22 cellular contexts compared by ENCODE assay signal in the genomic region with DNA sequence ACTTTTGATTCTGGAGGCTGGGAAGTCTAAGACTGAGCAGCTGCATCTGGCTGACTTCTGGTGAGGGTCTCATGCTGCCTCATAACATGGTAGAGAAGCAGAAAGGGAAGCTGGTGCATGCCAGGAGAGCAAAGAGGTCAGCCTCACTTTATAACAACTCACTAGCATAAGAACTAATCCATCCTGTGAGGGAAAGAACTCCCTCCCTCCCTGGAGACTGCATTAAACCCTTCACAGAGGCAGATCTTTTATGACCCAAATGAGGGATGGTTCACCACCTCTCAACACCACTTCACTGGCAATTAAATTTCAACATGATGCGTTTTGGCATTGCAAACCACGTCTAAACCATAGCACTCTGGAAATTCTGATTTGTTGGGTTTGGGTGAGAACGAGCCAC.
"Had no signal": no experiment of that assay in that cellular context is flagged by ENCODE, and none has a peak within 500 bp of the region (broad histone marks: within the 10 kb centered on the region; RNA-seq: fewer than 3 reads in every experiment).

No MANE protein-coding gene starts in this region.

- H3K27ac ChIP-seq: body of pancreas, colonic mucosa, gastroesophageal sphincter, heart right ventricle, right atrium auricular region, tibial nerve, vagina had no signal

- H3K9me3 ChIP-seq: body of pancreas, colonic mucosa, gastroesophageal sphincter, heart right ventricle, right atrium auricular region, tibial nerve, vagina had no signal

- H3K4me1 ChIP-seq: colonic mucosa, gastroesophageal sphincter, heart right ventricle, right atrium auricular region, tibial nerve, vagina had no signal

- ATAC-seq: activated CD8-positive, alpha-beta T cell treated with anti-CD3 and anti-CD28 coated beads, Interleukin-2, amount 10 ng/mL, durations not matched to agents 7 days and 5 days; activated naive CD4-positive, alpha-beta T cell treated with anti-CD3 and anti-CD28 coated beads, Interleukin-2, amount 50 U/mL, for 72 hours; body of pancreas; gastroesophageal sphincter; heart right ventricle; left lobe of liver; stimulated activated naive B cell treated with anti-CD40 and anti-IgM and Interleukin-4, amounts not matched to agents 10 μg/mL and 1 μg/mL and 100 μg/mL, for 72 hours had no signal

- H3K27me3 ChIP-seq: body of pancreas, colonic mucosa, gastroesophageal sphincter, heart right ventricle, right atrium auricular region, tibial nerve, vagina had no signal

- DNase-seq: activated CD4-positive, alpha-beta T cell treated with anti-CD3 and anti-CD28 coated beads for 4 hours; activated CD8-positive, alpha-beta memory T cell treated with anti-CD3 and anti-CD28 coated beads, Interleukin-2, amount 50 U/mL, for 4 hours; activated CD8-positive, alpha-beta T cell treated with anti-CD3 and anti-CD28 coated beads, Interleukin-2, amount 10 ng/mL, durations not matched to agents 7 days and 5 days; activated effector memory CD4-positive, alpha-beta T cell treated with anti-CD3 and anti-CD28 coated beads, Interleukin-2, amount 50 U/mL, for 16 hours; activated T-cell treated with anti-CD3 and anti-CD28 coated beads, Interleukin-2, amount 50 U/mL, for 48 hours; amygdala; body of pancreas; caudate nucleus; colonic mucosa; heart right ventricle; islet precursor cell; naive B cell; nucleus accumbens; stimulated activated CD4-positive, alpha-beta T cell treated with anti-CD3 and anti-CD28 coated beads, Interleukin-15, amount 100 ng/mL, for 24 hours; stimulated activated CD4-positive, alpha-beta T cell treated with anti-CD3 and anti-CD28 coated beads, Interleukin-4, amount 100 ng/mL, for 1 hour; stimulated activated naive B cell treated with anti-CD40 and anti-IgM and Interleukin-4, amounts not matched to agents 10 μg/mL and 1 μg/mL and 100 μg/mL, for 72 hours had no signal

- H3K27me3 Mint-ChIP-seq: naive B cell; stimulated activated naive B cell treated with anti-CD40 and anti-IgM and Interleukin-4, amounts not matched to agents 10 μg/mL and 1 μg/mL and 100 μg/mL, for 72 hours had no signal

- H3K27ac Mint-ChIP-seq: activated CD8-positive, alpha-beta T cell treated with anti-CD3 and anti-CD28 coated beads, Interleukin-2, amount 10 ng/mL, durations not matched to agents 7 days and 5 days; activated naive CD4-positive, alpha-beta T cell treated with anti-CD3 and anti-CD28 coated beads, Interleukin-2, amount 50 U/mL, for 72 hours; naive B cell; stimulated activated naive B cell treated with anti-CD40 and anti-IgM and Interleukin-4, amounts not matched to agents 10 μg/mL and 1 μg/mL and 100 μg/mL, for 72 hours had no signal

- H3K4me3 ChIP-seq: body of pancreas, colonic mucosa, gastroesophageal sphincter, heart right ventricle, right atrium auricular region, tibial nerve, vagina had no signal

- H3K4me1 Mint-ChIP-seq: naive B cell; stimulated activated naive B cell treated with anti-CD40 and anti-IgM and Interleukin-4, amounts not matched to agents 10 μg/mL and 1 μg/mL and 100 μg/mL, for 72 hours had no signal

- H3K4me3 Mint-ChIP-seq: activated CD8-positive, alpha-beta T cell treated with anti-CD3 and anti-CD28 coated beads, Interleukin-2, amount 10 ng/mL, durations not matched to agents 7 days and 5 days; naive B cell; stimulated activated naive B cell treated with anti-CD40 and anti-IgM and Interleukin-4, amounts not matched to agents 10 μg/mL and 1 μg/mL and 100 μg/mL, for 72 hours had no signal

- H3K36me3 ChIP-seq: colonic mucosa had no signal

- H3K9me3 Mint-ChIP-seq: activated naive CD4-positive, alpha-beta T cell treated with anti-CD3 and anti-CD28 coated beads, Interleukin-2, amount 50 U/mL, for 72 hours; naive B cell; stimulated activated naive B cell treated with anti-CD40 and anti-IgM and Interleukin-4, amounts not matched to agents 10 μg/mL and 1 μg/mL and 100 μg/mL, for 72 hours had no signal
